In the genomic region with DNA sequence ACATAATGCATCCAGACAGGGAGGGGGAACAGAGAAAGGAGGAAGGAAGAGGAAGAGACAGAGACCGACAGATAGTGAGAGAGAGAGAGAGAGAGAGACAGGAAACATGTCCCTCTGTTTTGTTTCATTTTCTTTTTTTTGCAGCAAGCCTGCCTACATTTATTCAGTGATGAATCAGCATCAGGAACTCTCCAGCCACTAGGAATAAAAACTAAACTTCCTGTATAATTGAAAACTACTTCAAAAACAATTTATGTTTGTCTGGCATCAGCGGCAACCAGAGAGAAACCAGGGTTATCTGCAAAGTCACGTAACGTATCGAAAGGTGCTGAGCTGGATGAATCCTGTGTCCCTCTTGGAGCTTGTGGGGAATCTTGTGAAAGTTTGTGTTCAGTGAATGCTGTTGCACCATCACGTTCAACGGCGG, we compare ENCODE assay signal across 8 cellular contexts.
DNase-seq lines count a peak whose midpoint lies in the region; ATAC-seq and TF ChIP-seq lines count a peak whose summit lies in the region.

No MANE protein-coding gene starts in this region.

- peaks cover 3% of the 10 kb centered on the region for H3K27me3 Mint-ChIP-seq in activated naive CD8-positive, alpha-beta T cell treated with anti-CD3 and anti-CD28 coated beads for 36 hours

- peaks cover 10% of the 10 kb centered on the region for H3K4me1 Mint-ChIP-seq in activated naive CD8-positive, alpha-beta T cell treated with anti-CD3 and anti-CD28 coated beads for 36 hours

- ATAC-seq in GM18870 (IDR thresholded peaks at IDR 0.05; ENCODE audit: unreplicated experiment) (peak; percentile 74), HG03139 (IDR thresholded peaks at IDR 0.05; ENCODE audit: unreplicated experiment) (peak; percentile 69), GM18505 (IDR thresholded peaks at IDR 0.05; ENCODE audit: unreplicated experiment) (no peak)

- no peaks in the 10 kb centered on the region for H3K36me3 Mint-ChIP-seq in activated naive CD8-positive, alpha-beta T cell treated with anti-CD3 and anti-CD28 coated beads for 36 hours

- no peaks in the 10 kb centered on the region for H3K36me3 ChIP-seq in H7 (replicated peaks; ENCODE audit: control insufficient read depth, insufficient read depth, low read length)

- no peak for DNase-seq in activated naive CD8-positive, alpha-beta T cell treated with anti-CD3 and anti-CD28 coated beads for 36 hours
- DNase-seq in lung microvascular endothelial cell (ENCODE audit: low read depth in 2 of 2), result peak; percentile 72 to 89
- no peak for DNase-seq in H7
- no peak for DNase-seq in retina
- DNase-seq in NCI-H187 (lab: John Stamatoyannopoulos, UW), result no peak

- H3K4me3 ChIP-seq in H7 (ENCODE audit: insufficient read depth, low read depth, low read length), result no peak overlapping the region

- no peak for TF ChIP-seq POLR2A in GM18505 (IDR thresholded peaks at IDR 0.05; ENCODE audit: borderline replicate concordance, extremely low read depth, insufficient read depth, insufficient read length)

- peak overlapping the region; percentile 82 for H3K4me3 Mint-ChIP-seq in activated naive CD8-positive, alpha-beta T cell treated with anti-CD3 and anti-CD28 coated beads for 36 hours

- no peaks in the 10 kb centered on the region for H3K27me3 ChIP-seq in H7 (ENCODE audit: control insufficient read depth, insufficient read depth, low read length)

- H3K9me3 Mint-ChIP-seq in activated naive CD8-positive, alpha-beta T cell treated with anti-CD3 and anti-CD28 coated beads for 36 hours, result no peaks in the 10 kb centered on the region

- peak overlapping the region; percentile 66 for H3K27ac Mint-ChIP-seq in activated naive CD8-positive, alpha-beta T cell treated with anti-CD3 and anti-CD28 coated beads for 36 hours

Comparison
In these comparisons a context has a peak if more than half of its experiments do, and no peak if none do; other contexts are left out.
1. DNase-seq: peak in lung microvascular endothelial cell (2 of 2); none in activated naive CD8-positive, alpha-beta T cell treated with anti-CD3 and anti-CD28 coated beads for 36 hours (single experiment), H7 (single experiment), retina (single experiment) and NCI-H187 (0 of 2).